ENCODE assay signal across 8 cellular contexts in genomic region chr9:33375238-33375840, GRCh38. TPM values are rescaled to one million over a fixed set of nuclear protein-coding genes. Genes with fewer than 3 reads are reported as not detected.
DNase-seq lines count a peak whose midpoint lies in the region; ATAC-seq and TF ChIP-seq lines count a peak whose summit lies in the region.

No MANE protein-coding gene starts in this region.

- H3K27me3 Mint-ChIP-seq in stimulated activated naive B cell treated with anti-CD40 and anti-IgM and Interleukin-4, amounts not matched to agents 10 μg/mL and 1 μg/mL and 100 μg/mL, for 72 hours, result no peaks in the 10 kb centered on the region
- no peaks in the 10 kb centered on the region for H3K27me3 Mint-ChIP-seq in Calu3 (ENCODE audit: unreplicated experiment)

- H3K9me3 Mint-ChIP-seq in stimulated activated naive B cell treated with anti-CD40 and anti-IgM and Interleukin-4, amounts not matched to agents 10 μg/mL and 1 μg/mL and 100 μg/mL, for 72 hours, result no peaks in the 10 kb centered on the region
- no peaks in the 10 kb centered on the region for H3K9me3 Mint-ChIP-seq in Calu3 (ENCODE audit: low read depth, unreplicated experiment)

- peak overlapping the region; percentile 43 for H3K27ac Mint-ChIP-seq in stimulated activated naive B cell treated with anti-CD40 and anti-IgM and Interleukin-4, amounts not matched to agents 10 μg/mL and 1 μg/mL and 100 μg/mL, for 72 hours
- no peak overlapping the region for H3K27ac Mint-ChIP-seq in Calu3 (ENCODE audit: unreplicated experiment)

- BruUV-seq in Calu3 (replicated peaks; lab: Mats Ljungman, UMichigan), result no TSS peak

- H3K36me3 Mint-ChIP-seq in stimulated activated naive B cell treated with anti-CD40 and anti-IgM and Interleukin-4, amounts not matched to agents 10 μg/mL and 1 μg/mL and 100 μg/mL, for 72 hours, result peaks cover 4 to 31% of the 10 kb centered on the region in 2 donors
- peaks cover 6% of the 10 kb centered on the region for H3K36me3 Mint-ChIP-seq in Calu3 (ENCODE audit: insufficient read depth, unreplicated experiment)

- peaks cover 5 to 9% of the 10 kb centered on the region in 2 donors for H3K4me1 Mint-ChIP-seq in stimulated activated naive B cell treated with anti-CD40 and anti-IgM and Interleukin-4, amounts not matched to agents 10 μg/mL and 1 μg/mL and 100 μg/mL, for 72 hours
- no peaks in the 10 kb centered on the region for H3K4me1 Mint-ChIP-seq in Calu3 (ENCODE audit: low read depth, unreplicated experiment)

- DNase-seq in NCI-H2227 (lab: John Stamatoyannopoulos, UW; ENCODE audit: unreplicated experiment) (peak; percentile 44), NCI-H2227 treated with DMSO at 0.1 percent for 48 hours (lab: John Stamatoyannopoulos, UW) (no peak), astrocyte of the hippocampus (ENCODE audit: low read depth, low spot score) (peak; percentile 55), iPS-NIHi7 (ENCODE audit: extremely low spot score) (peak; percentile 41), NCI-H2081 (lab: John Stamatoyannopoulos, UW) (no peak), HuH-7 (ENCODE audit: low spot score) (no peak), Calu3 (no peak)
- DNase-seq in stimulated activated naive B cell treated with anti-CD40 and anti-IgM and Interleukin-4, amounts not matched to agents 10 μg/mL and 1 μg/mL and 100 μg/mL, for 72 hours, result no peak

- peak in 1 of 2 donors; percentile 27 for ATAC-seq in stimulated activated naive B cell treated with anti-CD40 and anti-IgM and Interleukin-4, amounts not matched to agents 10 μg/mL and 1 μg/mL and 100 μg/mL, for 72 hours (replicated peaks)

- CTCF ChIA-PET in Calu3 (lab: Charles Lee), result interaction anchor here (0.7 to 3.7 kb wide), 7 partner anchors 20 to 91 kb away, joined by 3 to 27 read pairs (median 4); partner anchors contain the start of gene AQP3

- intact Hi-C loops in Calu3 (cut with micrococcal nuclease; ENCODE audit: unreplicated experiment), result loop anchor here (1.0 kb wide), 1 partner anchor 92 kb away; no protein-coding TSS in a partner anchor

- no peak for TF ChIP-seq CTCF in Calu3 (IDR thresholded peaks at IDR 0.05; ENCODE audit: unreplicated experiment)

- H3K4me3 Mint-ChIP-seq in stimulated activated naive B cell treated with anti-CD40 and anti-IgM and Interleukin-4, amounts not matched to agents 10 μg/mL and 1 μg/mL and 100 μg/mL, for 72 hours, result no peak overlapping the region
- no peak overlapping the region for H3K4me3 Mint-ChIP-seq in Calu3 (ENCODE audit: low read depth, unreplicated experiment)

RNA-seq across cellular contexts. Expression of gene AQP7, which starts 27.0 kb away (rescaled TPM):
- 0.35 and 1.2 TPM in 2 replicates for total RNA-seq in Calu3 (2022)

Comparison
In these comparisons a context has a peak if more than half of its experiments do, and no peak if none do; other contexts are left out.
1. DNase-seq: peak in NCI-H2227 (single experiment), astrocyte of the hippocampus (single experiment) and iPS-NIHi7 (single experiment); none in NCI-H2227 treated with DMSO at 0.1 percent for 48 hours (single experiment), stimulated activated naive B cell treated with anti-CD40 and anti-IgM and Interleukin-4, amounts not matched to agents 10 μg/mL and 1 μg/mL and 100 μg/mL, for 72 hours (single experiment), NCI-H2081 (0 of 2), HuH-7 (single experiment) and Calu3 (single experiment).